Comparison of ENCODE assay signal across 10 cellular contexts in genomic region chr22:20530368-20531153, GRCh38. TPM values are rescaled to one million over a fixed set of nuclear protein-coding genes. Genes with fewer than 3 reads are reported as not detected.
DNase-seq lines count a peak whose midpoint lies in the region; ATAC-seq and TF ChIP-seq lines count a peak whose summit lies in the region.
"Had no signal": no experiment of that assay in that cellular context is flagged by ENCODE, and none has a peak within 500 bp of the region (broad histone marks: within the 10 kb centered on the region; RNA-seq: fewer than 3 reads in every experiment).

No MANE protein-coding gene starts in this region.

- DNase-seq in LHCN-M2 (ENCODE audit: low read depth) (peak; percentile 86), dorsolateral prefrontal cortex (no peak), myocyte (ENCODE audit: low read depth) (peak; percentile 85), GDM1 (lab: John Stamatoyannopoulos, UW) (no peak)
- DNase-seq in activated CD4-positive, alpha-beta T cell treated with anti-CD3 and anti-CD28 coated beads for 4 hours, result no peak
- DNase-seq: activated CD4-positive, alpha-beta T cell treated with anti-CD3 and anti-CD28 coated beads for 48 hours had no signal

- H3K4me1 ChIP-seq in ACC112 (ENCODE audit: control insufficient read depth, insufficient read depth, low read length, unreplicated experiment), result peaks cover 54% of the 10 kb centered on the region

- no peak for ATAC-seq in GM19455 (IDR thresholded peaks at IDR 0.05; ENCODE audit: unreplicated experiment)
- ATAC-seq in GM18909 (IDR thresholded peaks at IDR 0.05; ENCODE audit: poor library complexity, unreplicated experiment), result no peak

- peaks cover 61% of the 10 kb centered on the region for H3K79me2 ChIP-seq in ACC112 (ENCODE audit: control insufficient read depth, insufficient read depth, low read length, unreplicated experiment)

- intact Hi-C loops in dorsolateral prefrontal cortex (cut with DNase I), result no loop called here

- no peak overlapping the region for H2AFZ ChIP-seq in ACC112 (ENCODE audit: low read length, unreplicated experiment)

- H3K4me3 ChIP-seq in ACC112 (ENCODE audit: low read depth, low read length) (peak overlapping the region; percentile 47; the same call in 1 of the 2 replicates), dorsolateral prefrontal cortex (no peak overlapping the region)

- H3K36me3 ChIP-seq in ACC112 (ENCODE audit: insufficient read depth, low read length), result no peaks in the 10 kb centered on the region

- no peak for TF ChIP-seq CTCF in dorsolateral prefrontal cortex (IDR thresholded peaks at IDR 0.05 in 54 of 56, conservative IDR thresholded peaks at IDR 0.05 in 2 of 56; ENCODE audit: low read depth in 1 of 56, partially characterized antibody in 56 of 56)

- H3K27ac ChIP-seq in ACC112 (ENCODE audit: low read depth, low read length) (peak overlapping the region; percentile 98), dorsolateral prefrontal cortex (peak overlapping the region in 55 of 59 donors; percentile 34 to 91 (median 82))
- H3K27ac ChIP-seq: HL-60 had no signal

- no peaks in the 10 kb centered on the region for H3K27me3 ChIP-seq in ACC112 (ENCODE audit: insufficient read depth, low read length)
- no peaks in the 10 kb centered on the region for H3K27me3 ChIP-seq in dorsolateral prefrontal cortex

RNA-seq across cellular contexts. Expression of gene MED15, which starts 23.2 kb away (rescaled TPM):
- 32.4 and 42.1 TPM in 2 replicates for total RNA-seq in LHCN-M2 (2014; rRNA removed)
- 78.8 TPM for polyA plus RNA-seq in LHCN-M2 (2012)
- total RNA-seq in dorsolateral prefrontal cortex, result 100 to 1,000 TPM in 79 of 120 experiments, 10 to 100 TPM in 41; 83.5 to 133 (median 106) TPM
- total RNA-seq in myocyte, result 29.7 and 41.7 TPM in 2 replicates
- 94.4 TPM for polyA plus RNA-seq in myocyte (2012)

RNA-seq across cellular contexts. Expression of gene KLHL22, which starts 35.0 kb away (rescaled TPM):
- total RNA-seq in LHCN-M2 (2014; rRNA removed) (29.4 and 31.6 TPM in 2 replicates), dorsolateral prefrontal cortex (10 to 100 TPM; 37.2 to 75.3 (median 54.7) TPM), myocyte (31.5 and 46.3 TPM in 2 replicates)
- polyA plus RNA-seq in LHCN-M2 (2012), result 18.9 TPM
- 24.3 TPM for polyA plus RNA-seq in myocyte (2012)

Comparison
In these comparisons a context has a peak if more than half of its experiments do, and no peak if none do; other contexts are left out.
1. DNase-seq: peak in LHCN-M2 (single experiment) and myocyte (single experiment); none in dorsolateral prefrontal cortex (0 of 10), activated CD4-positive, alpha-beta T cell treated with anti-CD3 and anti-CD28 coated beads for 4 hours (0 of 2) and GDM1 (single experiment).